In the genomic region with DNA sequence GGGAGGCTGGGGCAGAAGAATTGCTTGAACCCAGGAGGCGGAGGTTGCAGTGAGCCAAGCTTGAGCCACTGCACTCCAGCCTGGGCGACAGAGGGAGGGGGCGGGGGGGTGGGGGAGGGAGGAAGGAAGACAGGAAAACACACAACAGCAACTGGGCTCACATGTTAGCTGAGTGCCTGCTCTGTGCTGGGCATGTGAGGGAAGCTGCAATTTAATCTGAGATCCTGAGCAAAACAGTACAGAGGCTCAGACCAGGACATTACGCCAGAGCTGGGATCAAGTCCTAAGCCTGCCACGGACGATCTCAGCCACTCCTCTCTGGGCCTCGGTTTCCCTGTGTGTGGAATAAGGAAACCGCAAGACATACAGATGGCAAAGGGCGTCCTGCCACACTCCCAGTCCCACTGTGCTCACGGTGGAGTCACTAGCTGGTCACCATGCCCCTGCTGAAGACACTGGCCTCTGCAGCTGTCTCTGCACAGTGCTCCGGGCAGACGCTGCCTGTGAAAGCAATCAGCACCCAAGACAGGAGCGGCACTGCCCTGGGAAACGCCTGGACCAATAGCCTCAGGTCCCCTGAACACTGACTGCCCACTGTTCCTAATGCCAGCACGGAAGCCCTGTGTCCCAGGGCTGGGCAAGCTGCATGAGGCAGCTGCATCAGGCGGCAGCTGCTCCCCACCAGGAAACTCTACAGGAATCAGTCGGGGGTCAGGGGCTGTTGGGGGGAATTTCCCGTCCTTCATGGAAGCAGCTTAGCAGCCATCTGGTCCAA, we compare ENCODE assay signal across 19 cellular contexts.
A peak's percentile ranks its signal among the peaks of the same experiment; 100 is the strongest.
DNase-seq lines count a peak whose midpoint lies in the region; ATAC-seq, FAIRE-seq and TF ChIP-seq lines count a peak whose summit lies in the region.
"Had no signal": no experiment of that assay in that cellular context is flagged by ENCODE, and none has a peak within 500 bp of the region (broad histone marks: within the 10 kb centered on the region; RNA-seq: fewer than 3 reads in every experiment).

No MANE protein-coding gene starts in this region.

- no peak overlapping the region for H2AFZ ChIP-seq in SK-N-SH (ENCODE audit: low read depth)

- peak overlapping the region; percentile 69 for H3K4me2 ChIP-seq in SK-N-SH

- no peak for ATAC-seq in activated naive CD8-positive, alpha-beta T cell treated with anti-CD3 and anti-CD28 coated beads, Interleukin-2, amount 50 U/mL, for 24 hours
- no peak for ATAC-seq in HG03469 (IDR thresholded peaks at IDR 0.05; ENCODE audit: unreplicated experiment)
- ATAC-seq: activated CD8-positive, alpha-beta memory T cell treated with anti-CD3 and anti-CD28 coated beads, Interleukin-2, amount 10 ng/mL, durations not matched to agents 7 days and 5 days; left lobe of liver; WTC11 had no signal

- POLR2A ChIA-PET in SK-N-SH (lab: Yijun Ruan, JAX) = interaction anchor here (0.6 to 1.4 kb wide), 4 partner anchors 9 to 33 kb away, joined by 3 to 7 read pairs (median 4); no protein-coding TSS in a partner anchor

- no peak for TF ChIP-seq CTCF in SK-N-SH (IDR thresholded peaks at IDR 0.05)

- no peaks in the 10 kb centered on the region for H3K36me3 Mint-ChIP-seq in activated naive CD8-positive, alpha-beta T cell treated with anti-CD3 and anti-CD28 coated beads, Interleukin-2, amount 50 U/mL, for 24 hours (ENCODE audit: low read depth)
- H3K36me3 Mint-ChIP-seq: activated CD8-positive, alpha-beta memory T cell treated with anti-CD3 and anti-CD28 coated beads, Interleukin-2, amount 10 ng/mL, durations not matched to agents 7 days and 5 days; WTC11 had no signal

- no peaks in the 10 kb centered on the region for H3K27me3 ChIP-seq in SK-N-SH (ENCODE audit: insufficient read depth)

- no peaks in the 10 kb centered on the region for H3K9me3 Mint-ChIP-seq in activated naive CD8-positive, alpha-beta T cell treated with anti-CD3 and anti-CD28 coated beads, Interleukin-2, amount 50 U/mL, for 24 hours
- H3K9me3 Mint-ChIP-seq: WTC11 had no signal

- H3F3A ChIP-seq in SK-N-SH (replicated peaks; ENCODE audit: insufficient read depth) = peaks cover 30% of the 10 kb centered on the region

- H3K9me2 ChIP-seq in SK-N-SH = no peaks in the 10 kb centered on the region

- no peak overlapping the region for H3K4me3 Mint-ChIP-seq in activated naive CD8-positive, alpha-beta T cell treated with anti-CD3 and anti-CD28 coated beads, Interleukin-2, amount 50 U/mL, for 24 hours
- H3K4me3 Mint-ChIP-seq: activated CD8-positive, alpha-beta memory T cell treated with anti-CD3 and anti-CD28 coated beads, Interleukin-2, amount 10 ng/mL, durations not matched to agents 7 days and 5 days; WTC11 had no signal

- peaks cover 15% of the 10 kb centered on the region for H3K4me1 Mint-ChIP-seq in activated naive CD8-positive, alpha-beta T cell treated with anti-CD3 and anti-CD28 coated beads, Interleukin-2, amount 50 U/mL, for 24 hours

- H3K4me3 ChIP-seq in SK-N-SH (ENCODE audit: low read depth in 2 of 2, low read length in 1 of 2) = peak overlapping the region in 1 of 2 experiments; percentile 27; a peak in 2 of 4 replicates

- peak; percentile 50 for FAIRE-seq in urothelium cell line (lab: Jason Lieb, UNC)
- FAIRE-seq: D721Med, small intestine had no signal

- H3K27ac ChIP-seq in SK-N-SH (ENCODE audit: low read depth in 2 of 2, low read length in 1 of 2) = peak overlapping the region; percentile 96 to 99

- WGBS in SK-N-SH (ENCODE audit: low lambda C conversion rate) = 45% methylated on average over 15 of the region's 18 CpGs

- H3K9me3 ChIP-seq in SK-N-SH = no peaks in the 10 kb centered on the region

- peaks cover 87% of the 10 kb centered on the region for H3K79me2 ChIP-seq in SK-N-SH (ENCODE audit: insufficient read depth)

- peak in 1 of 2 experiments; percentile 5; a peak in 1 of 4 replicates for TF ChIP-seq EP300 in SK-N-SH (IDR thresholded peaks at IDR 0.05; ENCODE audit: borderline replicate concordance in 1 of 2, low read depth in 1 of 2, low read length in 1 of 2)

- peaks cover 12% of the 10 kb centered on the region; the same call in 1 of the 2 replicates for H4K20me1 ChIP-seq in SK-N-SH (ENCODE audit: insufficient read depth)

- CTCF ChIA-PET in SK-N-SH (lab: Yijun Ruan, JAX) = interaction anchor here (0.8 to 4.8 kb wide), 8 partner anchors 13 to 130 kb away, joined by 3 to 42 read pairs (median 6); a partner anchor contains a TSS

- no peak for TF ChIP-seq RAD21 in SK-N-SH (IDR thresholded peaks at IDR 0.05; ENCODE audit: low read length)

- H3K27me3 Mint-ChIP-seq in activated naive CD8-positive, alpha-beta T cell treated with anti-CD3 and anti-CD28 coated beads, Interleukin-2, amount 50 U/mL, for 24 hours = peaks cover 5% of the 10 kb centered on the region

- no peak overlapping the region for H3K27ac Mint-ChIP-seq in activated naive CD8-positive, alpha-beta T cell treated with anti-CD3 and anti-CD28 coated beads, Interleukin-2, amount 50 U/mL, for 24 hours
- H3K27ac Mint-ChIP-seq: activated CD8-positive, alpha-beta memory T cell treated with anti-CD3 and anti-CD28 coated beads, Interleukin-2, amount 10 ng/mL, durations not matched to agents 7 days and 5 days had no signal

- peak overlapping the region; percentile 77 for H3K9ac ChIP-seq in SK-N-SH

- DNase-seq in NCI-H2081 (lab: John Stamatoyannopoulos, UW) (peak; percentile 40 to 83), NCI-H2081 treated with DMSO at 0.1 percent for 48 hours (lab: John Stamatoyannopoulos, UW) (no peak), SK-N-SH (peak; percentile 61), iris pigment epithelial cell (ENCODE audit: low read depth) (peak; percentile 32), urothelium cell line (ENCODE audit: low spot score) (peak; percentile 17), cortex of kidney (lab: John Stamatoyannopoulos, UW) (no peak)
- no peak for DNase-seq in activated naive CD8-positive, alpha-beta T cell treated with anti-CD3 and anti-CD28 coated beads, Interleukin-2, amount 50 U/mL, for 24 hours
- DNase-seq: activated CD8-positive, alpha-beta memory T cell treated with anti-CD3 and anti-CD28 coated beads, Interleukin-2, amount 10 ng/mL, durations not matched to agents 7 days and 5 days; activated naive CD4-positive, alpha-beta T cell; central memory CD4-positive, alpha-beta T cell; hippocampal formation; Karpas-422; NCI-H2029 treated with DMSO at 0.1 percent for 48 hours; NK-92 treated with Interleukin-12 subunit alpha and Interleukin-12 subunit beta, amount 100 ng/mL, for 24 hours; small intestine had no signal

- peaks cover 26 to 94% of the 10 kb centered on the region in 2 experiments for H3K4me1 ChIP-seq in SK-N-SH (ENCODE audit: control insufficient read depth in 1 of 2, insufficient read depth in 2 of 2, low read depth in 1 of 2, low read length in 1 of 2)

- H3K36me3 ChIP-seq in SK-N-SH (replicated peaks in 1 of 2; ENCODE audit: control insufficient read depth in 1 of 2, insufficient read depth in 2 of 2, low read length in 1 of 2) = no peaks in the 10 kb centered on the region

TF ChIP-seq in SK-N-SH, 30 proteins besides CTCF, POLR2A, EP300 and RAD21:
- TF ChIP-seq NFIC (IDR thresholded peaks at IDR 0.05; ENCODE audit: borderline replicate concordance) (no peak), TCF12 (IDR thresholded peaks at IDR 0.05) (no peak)
TF ChIP-seq in SK-N-SH: peak in this region for 0.

Comparison
In these comparisons a context has a peak if more than half of its experiments do, and no peak if none do; other contexts are left out.
1. DNase-seq: peak in NCI-H2081 (2 of 2), SK-N-SH (single experiment), iris pigment epithelial cell (single experiment) and urothelium cell line (single experiment); none in NCI-H2081 treated with DMSO at 0.1 percent for 48 hours (single experiment), cortex of kidney (single experiment) and activated naive CD8-positive, alpha-beta T cell treated with anti-CD3 and anti-CD28 coated beads, Interleukin-2, amount 50 U/mL, for 24 hours (single experiment).